20 cellular contexts compared by ENCODE assay signal in the genomic region with DNA sequence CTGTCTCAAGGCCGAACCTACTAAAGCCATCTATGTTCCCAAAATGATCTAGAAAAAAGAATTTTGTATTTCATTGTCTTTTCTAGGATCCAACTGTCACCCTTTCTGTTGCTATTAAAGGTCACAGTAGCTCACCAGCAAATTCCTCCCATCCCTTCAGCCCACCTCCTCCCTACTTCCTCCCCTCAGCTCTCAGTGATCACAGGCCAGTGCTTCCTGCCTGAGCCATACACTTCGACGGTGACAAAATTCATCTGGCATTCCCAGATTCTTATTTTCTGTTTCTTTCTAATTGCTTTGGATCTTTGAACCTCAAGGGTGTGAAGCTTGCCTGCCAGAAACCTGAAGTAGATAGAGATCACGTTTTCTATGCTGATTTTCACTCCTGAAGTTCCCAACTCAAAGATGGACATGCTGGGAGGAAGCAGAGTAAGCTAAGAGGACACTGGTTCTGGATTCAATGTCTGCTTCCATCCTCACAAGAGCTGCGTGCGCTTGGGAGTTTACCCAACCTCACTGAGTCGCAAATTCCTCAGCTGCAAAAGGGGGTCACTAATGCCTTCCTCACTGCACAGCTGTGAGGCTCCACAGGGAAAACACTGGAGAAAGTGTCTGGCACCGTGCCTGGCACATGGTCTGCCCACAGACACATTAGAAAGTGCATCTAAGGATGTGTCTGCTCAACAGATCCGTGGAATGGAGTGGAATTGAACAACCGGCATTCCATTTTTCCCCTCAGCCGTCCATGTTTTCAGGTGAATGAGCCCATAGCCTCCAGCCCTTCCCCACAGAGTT. TPM values are rescaled to one million over a fixed set of nuclear protein-coding genes. Genes with fewer than 3 reads are reported as not detected.
DNase-seq lines count a peak whose midpoint lies in the region; ATAC-seq, FAIRE-seq and TF ChIP-seq lines count a peak whose summit lies in the region.
"Had no signal": no experiment of that assay in that cellular context is flagged by ENCODE, and none has a peak within 500 bp of the region (broad histone marks: within the 10 kb centered on the region; RNA-seq: fewer than 3 reads in every experiment).

No MANE protein-coding gene starts in this region.

- ATAC-seq in GM23338 (no peak), GM18502 (IDR thresholded peaks at IDR 0.05; ENCODE audit: poor library complexity, unreplicated experiment) (no peak), GM18909 (IDR thresholded peaks at IDR 0.05; ENCODE audit: poor library complexity, unreplicated experiment) (no peak)
- ATAC-seq: body of pancreas, sciatic nerve had no signal

- peaks cover 11% of the 10 kb centered on the region for H3K27me3 Mint-ChIP-seq in GM23338 (ENCODE audit: insufficient read depth, low read depth, poor library complexity)

- peaks cover 6% of the 10 kb centered on the region; the same call in 2 of the 3 replicates for H3K36me3 Mint-ChIP-seq in GM23338 (ENCODE audit: low read depth)
- H3K36me3 Mint-ChIP-seq: IgD-negative memory B cell had no signal

- H3K9me3 Mint-ChIP-seq in GM23338 = peaks cover 23% of the 10 kb centered on the region

- no peak for TF ChIP-seq EP300 in SK-N-SH (IDR thresholded peaks at IDR 0.05; ENCODE audit: borderline replicate concordance in 1 of 2, low read depth in 1 of 2, low read length in 1 of 2)

- H4K20me1 ChIP-seq in SK-N-SH (ENCODE audit: insufficient read depth) (no peaks in the 10 kb centered on the region), endothelial cell of umbilical vein (replicated peaks; ENCODE audit: control insufficient read depth, extremely low read depth, insufficient read depth, low read length) (no peaks in the 10 kb centered on the region), GM23338 (replicated peaks; ENCODE audit: insufficient read depth) (no peaks in the 10 kb centered on the region)

- H3K4me3 Mint-ChIP-seq in GM23338 = no peak overlapping the region
- H3K4me3 Mint-ChIP-seq: activated CD4-positive, alpha-beta T cell treated with anti-CD3 and anti-CD28 coated beads, Interleukin-2, amount 10 ng/mL, durations not matched to agents 24 days and 14 days; IgD-negative memory B cell; T-helper 2 cell treated with Interferon-gamma antibody and Interleukin-4, amounts not matched to agents 5 μg/mL and 100 μg/mL, for 36 hours had no signal

- H3K9me1 ChIP-seq in endothelial cell of umbilical vein (replicated peaks; ENCODE audit: control insufficient read depth, extremely low read depth, insufficient read depth, low read length) = no peaks in the 10 kb centered on the region

- H3K27ac ChIP-seq in SK-N-SH (ENCODE audit: low read depth in 2 of 2, low read length in 1 of 2) = no peak overlapping the region
- H3K27ac ChIP-seq in endothelial cell of umbilical vein (ENCODE audit: insufficient read depth, low read depth, low read length) = no peak overlapping the region
- H3K27ac ChIP-seq in GM23338 (ENCODE audit: low read depth) = no peak overlapping the region
- H3K27ac ChIP-seq: body of pancreas, hepatocyte, SJSA1 had no signal

- DNase-seq in Ammon's horn (ENCODE audit: low spot score) (peak; percentile 31), SK-N-SH (no peak), endothelial cell of umbilical vein (ENCODE audit: low read depth, low spot score) (peak; percentile 16), midbrain (lab: John Stamatoyannopoulos, UW) (peak; percentile 13), pons (ENCODE audit: low spot score) (no peak), GM23338 (ENCODE audit: low spot score) (no peak)
- DNase-seq: activated CD4-positive, alpha-beta T cell treated with anti-CD3 and anti-CD28 coated beads, Interleukin-2, amount 10 ng/mL, durations not matched to agents 24 days and 14 days; activated naive CD4-positive, alpha-beta T cell treated with Interleukin-2 at 50 U/mL for 16 hours; body of pancreas; erythroblast; NCI-H526 treated with DMSO at 0.1 percent for 48 hours had no signal

- TF ChIP-seq RAD21 in SK-N-SH (IDR thresholded peaks at IDR 0.05; ENCODE audit: low read length) = no peak

- POLR2A ChIA-PET in SK-N-SH (lab: Yijun Ruan, JAX) = no interaction called here
- POLR2A ChIA-PET in endothelial cell of umbilical vein (lab: Charles Lee) = no interaction called here

- H3K36me3 ChIP-seq in SK-N-SH (replicated peaks in 1 of 2; ENCODE audit: control insufficient read depth in 1 of 2, insufficient read depth in 2 of 2, low read length in 1 of 2) = peaks cover 0 to 8% of the 10 kb centered on the region in 2 experiments
- H3K36me3 ChIP-seq in endothelial cell of umbilical vein (ENCODE audit: control insufficient read depth in 2 of 2, extremely low read depth in 1 of 2, insufficient read depth in 2 of 2, low read length in 2 of 2) = no peaks in the 10 kb centered on the region
- H3K36me3 ChIP-seq in GM23338 (ENCODE audit: insufficient read depth) = no peaks in the 10 kb centered on the region; the same call in 1 of the 2 replicates
- H3K36me3 ChIP-seq: SJSA1 had no signal

- no peak overlapping the region for H3K9ac ChIP-seq in SK-N-SH
- H3K9ac ChIP-seq in endothelial cell of umbilical vein (replicated peaks; ENCODE audit: extremely low read depth, insufficient read depth, low read length) = no peak overlapping the region

- no peak overlapping the region for H3K27ac Mint-ChIP-seq in GM23338
- H3K27ac Mint-ChIP-seq: activated CD4-positive, alpha-beta T cell treated with anti-CD3 and anti-CD28 coated beads, Interleukin-2, amount 10 ng/mL, durations not matched to agents 24 days and 14 days; IgD-negative memory B cell; T-helper 2 cell treated with Interferon-gamma antibody and Interleukin-4, amounts not matched to agents 5 μg/mL and 100 μg/mL, for 36 hours had no signal

- H3K9me3 ChIP-seq in SK-N-SH = 0 out of 2 replicates have a peak, but pooled peaks cover 6% of the 10 kb centered on the region
- no peaks in the 10 kb centered on the region for H3K9me3 ChIP-seq in endothelial cell of umbilical vein (replicated peaks; ENCODE audit: control insufficient read depth, insufficient read depth, low read length)
- H3K9me3 ChIP-seq: body of pancreas, SJSA1 had no signal

- BruUV-seq in endothelial cell of umbilical vein (replicated peaks; lab: Mats Ljungman, UMichigan) = no TSS peak

- intact Hi-C loops in endothelial cell of umbilical vein (cut with micrococcal nuclease) = no loop called here

- peaks cover 8% of the 10 kb centered on the region for H3K4me1 Mint-ChIP-seq in GM23338

- no peaks in the 10 kb centered on the region for H3K9me2 ChIP-seq in SK-N-SH
- H3K9me2 ChIP-seq in GM23338 (ENCODE audit: insufficient read depth) = no peaks in the 10 kb centered on the region

- FAIRE-seq in endothelial cell of umbilical vein (lab: Jason Lieb, UNC) = no peak
- FAIRE-seq: keratinocyte, urothelium cell line had no signal

- H3K4me1 ChIP-seq in SK-N-SH (ENCODE audit: control insufficient read depth in 1 of 2, insufficient read depth in 2 of 2, low read depth in 1 of 2, low read length in 1 of 2) = peaks cover 16 to 29% of the 10 kb centered on the region in 2 experiments; a peak in 2 of 4 replicates
- no peaks in the 10 kb centered on the region for H3K4me1 ChIP-seq in endothelial cell of umbilical vein (ENCODE audit: control insufficient read depth, extremely low read depth, insufficient read depth, low read length)
- peaks cover 7% of the 10 kb centered on the region; the same call in 1 of the 2 replicates for H3K4me1 ChIP-seq in GM23338 (ENCODE audit: insufficient read depth)
- H3K4me1 ChIP-seq: body of pancreas had no signal

- no peak overlapping the region for H3K4me2 ChIP-seq in SK-N-SH
- no peak overlapping the region for H3K4me2 ChIP-seq in endothelial cell of umbilical vein (ENCODE audit: insufficient read depth, low read length)
- no peak overlapping the region for H3K4me2 ChIP-seq in GM23338
- H3K4me2 ChIP-seq: hepatocyte had no signal

- TF ChIP-seq POLR2A in endothelial cell of umbilical vein (IDR thresholded peaks at IDR 0.05; ENCODE audit: low read depth, low read length) = no peak

- 66% methylated on average over 10 of the region's 11 CpGs for WGBS in SK-N-SH (ENCODE audit: low lambda C conversion rate)

- dilution Hi-C loops in endothelial cell of umbilical vein (cut with MboI; ENCODE audit: extremely low pct_ligation_motif_present, low sequenced_read_pairs) = no loop called here

- H2AFZ ChIP-seq in SK-N-SH (ENCODE audit: low read depth) (no peak overlapping the region), endothelial cell of umbilical vein (ENCODE audit: low read depth, low read length) (peak overlapping the region; percentile 23), GM23338 (no peak overlapping the region)
- H2AFZ ChIP-seq: hepatocyte had no signal

- no peaks in the 10 kb centered on the region for H3F3A ChIP-seq in SK-N-SH (replicated peaks; ENCODE audit: insufficient read depth)
- no peaks in the 10 kb centered on the region for H3F3A ChIP-seq in GM23338 (replicated peaks; ENCODE audit: low read depth)

- H3K4me3 ChIP-seq in SK-N-SH (ENCODE audit: low read depth in 2 of 2, low read length in 1 of 2) (no peak overlapping the region), endothelial cell of umbilical vein (replicated peaks in 1 of 3; ENCODE audit: insufficient read depth in 1 of 3, low read depth in 1 of 3, low read length in 3 of 3) (no peak overlapping the region), GM23338 (no peak overlapping the region)
- H3K4me3 ChIP-seq: body of pancreas, hepatocyte, SJSA1 had no signal

- H3K27me3 ChIP-seq in SK-N-SH (ENCODE audit: insufficient read depth) (no peaks in the 10 kb centered on the region), endothelial cell of umbilical vein (ENCODE audit: control insufficient read depth in 2 of 2, insufficient read depth in 2 of 2, low read length in 2 of 2) (peaks cover 2 to 9% of the 10 kb centered on the region in 2 experiments), GM23338 (ENCODE audit: insufficient read depth) (no peaks in the 10 kb centered on the region)
- H3K27me3 ChIP-seq: body of pancreas, hepatocyte, SJSA1 had no signal

- no peaks in the 10 kb centered on the region for H3K79me2 ChIP-seq in SK-N-SH (ENCODE audit: insufficient read depth)
- H3K79me2 ChIP-seq in endothelial cell of umbilical vein (ENCODE audit: control insufficient read depth, insufficient read depth, low read length) = no peaks in the 10 kb centered on the region
- H3K79me2 ChIP-seq in GM23338 (replicated peaks; ENCODE audit: insufficient read depth) = no peaks in the 10 kb centered on the region
- H3K79me2 ChIP-seq: hepatocyte had no signal

- CTCF ChIA-PET in SK-N-SH (lab: Yijun Ruan, JAX) = interaction anchor here (1.1 to 1.3 kb wide), 2 partner anchors 9 to 182 kb away, joined by 3 to 6 read pairs; no protein-coding TSS in a partner anchor
- CTCF ChIA-PET in endothelial cell of umbilical vein (lab: Charles Lee) = interaction anchor here (1.1 to 1.4 kb wide), 4 partner anchors 9 to 97 kb away, joined by 3 to 4 read pairs (median 3); no protein-coding TSS in a partner anchor

- TF ChIP-seq CTCF in SK-N-SH (IDR thresholded peaks at IDR 0.05) (no peak), endothelial cell of umbilical vein (IDR thresholded peaks at IDR 0.05; ENCODE audit: extremely low read depth in 1 of 2, insufficient read depth in 1 of 2, low read depth in 1 of 2, low read length in 2 of 2) (no peak), GM23338 (conservative IDR thresholded peaks at IDR 0.05; ENCODE audit: low read depth in 2 of 2) (no peak)

RNA-seq across cellular contexts. Expression of a gene that starts 34.5 kb away (rescaled TPM):
- polyA plus RNA-seq in SK-N-SH (2012; rRNA removed) (4.4 and 5.1 TPM in 2 replicates), endothelial cell of umbilical vein (0.28 and 0.89 TPM in 2 replicates), GM23338 (2016; fragmentation: Nextera tagmentation; extraction: Ambion mirVana) (0.26 and 1.1 TPM in 2 replicates)
- 1.5 and 2.0 TPM in 2 replicates for polyA plus RNA-seq in SK-N-SH (2012; cell fraction: cytosol; rRNA removed)
- 9.9 and 16.9 TPM in 2 replicates for polyA plus RNA-seq in SK-N-SH (2012; cell fraction: nucleus; rRNA removed)
- total RNA-seq in endothelial cell of umbilical vein = 0.25 and 1.6 TPM in 2 replicates
- polyA plus RNA-seq in endothelial cell of umbilical vein (2011; cell fraction: cytosol; rRNA removed) = 0.25 and 0.76 TPM in 2 replicates
- polyA plus RNA-seq in endothelial cell of umbilical vein (2011; cell fraction: nucleus; rRNA removed) = 0.88 and 1.3 TPM in 2 replicates
- 0.60 and 0.83 TPM in 2 replicates for polyA plus RNA-seq in endothelial cell of umbilical vein (2012)
- 0.58 and 0.89 TPM in 2 replicates for polyA minus RNA-seq in endothelial cell of umbilical vein
- polyA minus RNA-seq in endothelial cell of umbilical vein (2011; cell fraction: cytosol; rRNA and poly(A)+ RNA removed) = not detected
- 1.2 and 2.4 TPM in 2 replicates for polyA minus RNA-seq in endothelial cell of umbilical vein (2011; cell fraction: nucleus; rRNA and poly(A)+ RNA removed)
- total RNA-seq in GM23338 (2014; rRNA removed; shearing (Covaris generic)) = 0.42 and 0.74 TPM in 2 replicates

Comparison
In these comparisons a context has a peak if more than half of its experiments do, and no peak if none do; other contexts are left out.
1. DNase-seq: peak in Ammon's horn (single experiment), endothelial cell of umbilical vein (single experiment) and midbrain (single experiment); none in SK-N-SH (single experiment), pons (single experiment) and GM23338 (single experiment).